In the genomic region with DNA sequence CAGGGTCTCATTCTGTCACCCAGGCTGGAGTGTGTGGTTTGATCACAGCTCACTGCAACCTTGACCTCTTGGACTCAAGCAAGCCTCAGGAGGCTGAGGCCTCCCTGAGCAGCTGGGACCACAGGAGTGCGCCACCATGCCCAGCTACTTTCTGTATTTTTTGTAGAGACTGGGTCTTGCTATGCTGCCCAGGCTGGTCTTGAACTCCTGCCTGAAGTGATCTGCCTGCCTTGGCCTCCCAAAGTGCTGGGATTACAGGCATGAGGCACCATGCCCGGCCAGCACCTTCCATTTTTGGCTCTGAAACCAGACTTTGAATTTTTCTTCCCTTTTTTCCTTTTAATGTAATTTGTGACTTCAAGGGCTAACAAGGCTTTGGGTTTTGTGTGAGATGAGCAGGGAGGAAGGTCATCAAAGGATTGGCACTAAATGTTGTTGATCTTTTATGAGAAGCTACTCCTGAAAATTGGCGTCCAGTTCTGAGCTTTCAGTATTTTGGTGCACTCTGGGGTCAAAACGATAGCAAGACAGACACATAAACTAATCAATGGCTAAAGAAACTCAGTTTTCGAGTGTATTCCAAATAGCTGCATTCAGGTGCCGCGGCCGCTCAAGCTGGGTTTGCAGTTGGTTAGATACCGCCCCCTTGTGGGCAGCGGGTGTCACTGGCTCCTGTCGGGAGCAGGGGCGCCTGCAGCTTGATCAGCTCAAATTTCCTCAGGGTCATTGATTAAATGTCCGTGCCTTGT, we compare ENCODE assay signal across 8 cellular contexts. TPM values are rescaled to one million over a fixed set of nuclear protein-coding genes. Genes with fewer than 3 reads are reported as not detected.
DNase-seq lines count a peak whose midpoint lies in the region; ATAC-seq, FAIRE-seq and TF ChIP-seq lines count a peak whose summit lies in the region.

No MANE protein-coding gene starts in this region.

- DNase-seq in A549 (ENCODE audit: low read depth in 1 of 2, low spot score in 1 of 2) (peak; percentile 60 to 75), NCI-H345 (lab: John Stamatoyannopoulos, UW) (peak; percentile 82), chondrocyte (ENCODE audit: low spot score) (no peak), left lung (peak; percentile 76 to 92)
- DNase-seq in activated CD4-positive, alpha-beta T cell treated with anti-CD3 and anti-CD28 coated beads for 36 hours, result peak; percentile 93
- peak; percentile 71 to 77 for DNase-seq in stimulated activated CD4-positive, alpha-beta T cell treated with anti-CD3 and anti-CD28 coated beads, Interleukin-4, amount 100 ng/mL, for 4 hours

- TF ChIP-seq CTCF in A549 (IDR thresholded peaks at IDR 0.05) (peak; percentile 91), chondrocyte (IDR thresholded peaks at IDR 0.05) (peak; percentile 99), left lung (IDR thresholded peaks at IDR 0.05) (peak; percentile 92 to 96)

- no peak overlapping the region for H3K4me3 Mint-ChIP-seq in activated CD4-positive, alpha-beta T cell treated with anti-CD3 and anti-CD28 coated beads for 36 hours
- H3K4me3 Mint-ChIP-seq in chondrocyte (ENCODE audit: unreplicated experiment), result no peak overlapping the region

- no peak for TF ChIP-seq POLR2A in A549 (IDR thresholded peaks at IDR 0.05; ENCODE audit: low read length)

- H3K27me3 ChIP-seq in left lung, result no peaks in the 10 kb centered on the region

- CTCF ChIA-PET in A549 (lab: Yijun Ruan, JAX), result interaction anchor here (0.8 to 20.3 kb wide), 45 partner anchors 8 to 325 kb away, joined by 3 to 358 read pairs (median 5); no protein-coding TSS in a partner anchor
- CTCF ChIA-PET in activated CD4-positive, alpha-beta T cell treated with anti-CD3 and anti-CD28 coated beads for 36 hours (lab: Charles Lee), result interaction anchor here (0.6 to 4.5 kb wide), 69 partner anchors 9 to 500 kb away, joined by 3 to 141 read pairs (median 4); partner anchors contain the start of gene CLMP

- H3K9me3 ChIP-seq in A549 (no peaks in the 10 kb centered on the region), left lung (no peaks in the 10 kb centered on the region)

- H3K27ac ChIP-seq in A549 (peak overlapping the region; percentile 67 to 80; a peak in 5 of 6 replicates), left lung (no peak overlapping the region)

- 12% methylated on average over 13 of the region's 13 CpGs for WGBS in A549 (ENCODE audit: missing lambda C conversion rate)

- peak; percentile 97 for TF ChIP-seq RAD21 in A549 (conservative IDR thresholded peaks at IDR 0.05 in 1 of 2, IDR thresholded peaks at IDR 0.05 in 1 of 2)

- peaks cover 5% of the 10 kb centered on the region for H3K27me3 Mint-ChIP-seq in activated CD4-positive, alpha-beta T cell treated with anti-CD3 and anti-CD28 coated beads for 36 hours
- peaks cover 11% of the 10 kb centered on the region for H3K27me3 Mint-ChIP-seq in chondrocyte (ENCODE audit: low read depth)

- POLR2A ChIA-PET in A549 (lab: Yijun Ruan, JAX), result interaction anchor here (1.2 kb wide), 2 partner anchors 144 to 185 kb away, joined by 7 to 10 read pairs; partner anchors contain the start of gene HSPA8
- POLR2A ChIA-PET in activated CD4-positive, alpha-beta T cell treated with anti-CD3 and anti-CD28 coated beads for 36 hours (lab: Charles Lee), result interaction anchor here (0.6 to 1.3 kb wide), 4 partner anchors 138 to 231 kb away, joined by 3 to 4 read pairs (median 4); partner anchors contain the start of gene HSPA8

- H3K4me1 ChIP-seq in A549 (peaks cover 23% of the 10 kb centered on the region), left lung (no peaks in the 10 kb centered on the region)

- no peak overlapping the region for H3K4me3 ChIP-seq in A549
- H3K4me3 ChIP-seq in left lung, result no peak overlapping the region

- peak overlapping the region; percentile 60; the same call in 2 of the 3 replicates for H3K4me2 ChIP-seq in A549

- H3K9me3 Mint-ChIP-seq in activated CD4-positive, alpha-beta T cell treated with anti-CD3 and anti-CD28 coated beads for 36 hours (ENCODE audit: low read depth), result no peaks in the 10 kb centered on the region
- no peaks in the 10 kb centered on the region for H3K9me3 Mint-ChIP-seq in chondrocyte (ENCODE audit: low read depth)

- no peak for TF ChIP-seq EP300 in A549 (IDR thresholded peaks at IDR 0.05)

- H3K27ac Mint-ChIP-seq in activated CD4-positive, alpha-beta T cell treated with anti-CD3 and anti-CD28 coated beads for 36 hours, result no peak overlapping the region
- H3K27ac Mint-ChIP-seq in chondrocyte (ENCODE audit: unreplicated experiment), result no peak overlapping the region

- H3K4me1 Mint-ChIP-seq in activated CD4-positive, alpha-beta T cell treated with anti-CD3 and anti-CD28 coated beads for 36 hours, result peaks cover 4% of the 10 kb centered on the region
- H3K4me1 Mint-ChIP-seq in chondrocyte (ENCODE audit: low read depth), result peaks cover 12% of the 10 kb centered on the region

- FAIRE-seq in A549 (lab: Jason Lieb, UNC), result no peak

- H3K36me3 ChIP-seq in left lung, result no peaks in the 10 kb centered on the region

- H3K36me3 Mint-ChIP-seq in activated CD4-positive, alpha-beta T cell treated with anti-CD3 and anti-CD28 coated beads for 36 hours (ENCODE audit: low read depth), result no peaks in the 10 kb centered on the region
- H3K36me3 Mint-ChIP-seq in chondrocyte (ENCODE audit: low read depth), result no peaks in the 10 kb centered on the region

- intact Hi-C loops in activated CD4-positive, alpha-beta T cell treated with anti-CD3 and anti-CD28 coated beads for 36 hours (cut with DNase I, micrococcal nuclease), result loop anchor here (1.0 to 5.0 kb wide), 5 partner anchors 81 to 385 kb away; no protein-coding TSS in a partner anchor
- intact Hi-C loops in left lung (cut with DNase I), result loop anchor here in 1 of 2 donors (5.0 kb wide), 1 partner anchor 135 kb away; no protein-coding TSS in a partner anchor

- ATAC-seq in A549 (peak; percentile 89 to 94), GM18502 (IDR thresholded peaks at IDR 0.05; ENCODE audit: poor library complexity, unreplicated experiment) (peak; percentile 81), HG03045 (IDR thresholded peaks at IDR 0.05; ENCODE audit: unreplicated experiment) (peak; percentile 85), left lung (peak; percentile 96)
- peak; percentile 96 for ATAC-seq in activated CD4-positive, alpha-beta T cell treated with anti-CD3 and anti-CD28 coated beads for 36 hours

TF ChIP-seq in A549, 52 proteins besides CTCF, POLR2A, EP300 and RAD21:
- TF ChIP-seq HES2 (IDR thresholded peaks at IDR 0.05), result no peak
- TF ChIP-seq SMC3 (IDR thresholded peaks at IDR 0.05), result peak; percentile 98

RNA-seq across cellular contexts. Expression of gene CLMP, which starts 51.9 kb away (rescaled TPM):
- 15.7 and 19.0 TPM in 2 replicates for polyA plus RNA-seq in A549 (2011; rRNA removed)
- 6.2 TPM in 2 replicates for polyA plus RNA-seq in A549 (2012; cell fraction: cytosol; rRNA removed)
- 3.3 TPM in 2 replicates for polyA plus RNA-seq in A549 (2012; cell fraction: nucleus; rRNA removed)
- polyA plus RNA-seq in A549 (2017; fragmentation: RNase III; extraction: RNeasy Plus Mini Kit Qiagen cat#74134 plus additional on column Dnase treatment), result 16.9 to 18.2 TPM (median 17.1 TPM) in 3 replicates
- polyA minus RNA-seq in A549 (2011; rRNA and poly(A)+ RNA removed), result 36.2 and 41.9 TPM in 2 replicates
- total RNA-seq in activated CD4-positive, alpha-beta T cell treated with anti-CD3 and anti-CD28 coated beads for 36 hours, result under 1 TPM; 0.05 to 0.09 TPM
- total RNA-seq in chondrocyte, result 4.8 to 21.4 TPM (median 6.6 TPM) in 3 replicates
- total RNA-seq in left lung, result 10 to 100 TPM; 20.4 to 22.5 TPM

Comparison
In these comparisons a context has a peak if more than half of its experiments do, and no peak if none do; other contexts are left out.
1. H3K27ac ChIP-seq: peak in A549 (2 of 2); none in left lung (0 of 2).
2. Peak in every context shown above with its lines, with median percentiles within 50 percentile points of each other: ATAC-seq and CTCF ChIP-seq.